Comparison of ENCODE assay signal across 11 cellular contexts in genomic region chr5:159061186-159061796, GRCh38. TPM values are rescaled to one million over a fixed set of nuclear protein-coding genes. Genes with fewer than 3 reads are reported as not detected.
DNase-seq lines count a peak whose midpoint lies in the region; ATAC-seq, FAIRE-seq and TF ChIP-seq lines count a peak whose summit lies in the region.
"Had no signal": no experiment of that assay in that cellular context is flagged by ENCODE, and none has a peak within 500 bp of the region (broad histone marks: within the 10 kb centered on the region; RNA-seq: fewer than 3 reads in every experiment).

No MANE protein-coding gene starts in this region.

- H3K79me2 ChIP-seq in K562 (ENCODE audit: control insufficient read depth, insufficient read depth, low read length), result no peaks in the 10 kb centered on the region

- 2% methylated on average over 15 of the region's 15 CpGs for WGBS in K562 (ENCODE audit: insufficient coverage, low coverage, missing lambda C conversion rate)

- intact Hi-C loops in K562 (cut with micrococcal nuclease), result no loop called here

- H3K27me3 ChIP-seq in K562 (ENCODE audit: control insufficient read depth in 2 of 2, insufficient read depth in 2 of 2, low read length in 2 of 2), result peaks cover 5 to 11% of the 10 kb centered on the region in 2 experiments; a peak in 3 of 5 replicates
- peaks cover 4% of the 10 kb centered on the region for H3K27me3 ChIP-seq in effector memory CD4-positive, alpha-beta T cell (replicated peaks; ENCODE audit: control insufficient read depth, insufficient read depth, low read length, poor library complexity, severe bottlenecking)

- H3K4me3 ChIP-seq in K562, result no peak overlapping the region
- no peak overlapping the region for H3K4me3 ChIP-seq in effector memory CD4-positive, alpha-beta T cell (ENCODE audit: insufficient read depth, low read depth, low read length, poor library complexity, severe bottlenecking)

- H3K9me1 ChIP-seq in K562 (ENCODE audit: control insufficient read depth, insufficient read depth, low read length), result no peaks in the 10 kb centered on the region

- peaks cover 35 to 60% of the 10 kb centered on the region in 2 donors for H3K4me1 Mint-ChIP-seq in stimulated activated naive B cell treated with anti-CD40 and anti-IgM and Interleukin-4, amounts not matched to agents 10 μg/mL and 1 μg/mL and 100 μg/mL, for 72 hours

- no peaks in the 10 kb centered on the region for H3K9me3 ChIP-seq in K562 (replicated peaks; ENCODE audit: control insufficient read depth, insufficient read depth, low read depth, low read length)
- H3K9me3 ChIP-seq in effector memory CD4-positive, alpha-beta T cell (ENCODE audit: control insufficient read depth, low read length), result no peaks in the 10 kb centered on the region

- no peak for TF ChIP-seq EP300 in K562 (IDR thresholded peaks at IDR 0.05; ENCODE audit: low read length)

- ATAC-seq in K562 (peak; percentile 61; the same call in 2 of the 3 replicates), GM19397 (IDR thresholded peaks at IDR 0.05; ENCODE audit: unreplicated experiment) (no peak)
- ATAC-seq in stimulated activated naive B cell treated with anti-CD40 and anti-IgM and Interleukin-4, amounts not matched to agents 10 μg/mL and 1 μg/mL and 100 μg/mL, for 72 hours (replicated peaks), result no peak
- ATAC-seq: activated CD8-positive, alpha-beta T cell treated with anti-CD3 and anti-CD28 coated beads, Interleukin-2, amount 10 ng/mL, durations not matched to agents 7 days and 5 days had no signal

- H3K36me3 ChIP-seq in K562 (ENCODE audit: control insufficient read depth, insufficient read depth, low read length), result no peaks in the 10 kb centered on the region
- no peaks in the 10 kb centered on the region for H3K36me3 ChIP-seq in effector memory CD4-positive, alpha-beta T cell (ENCODE audit: control insufficient read depth, insufficient read depth, low read length)

- H4K20me1 ChIP-seq in K562 (replicated peaks; ENCODE audit: control insufficient read depth, insufficient read depth, low read length), result no peaks in the 10 kb centered on the region

- BruUV-seq in K562 (replicated peaks; lab: Mats Ljungman, UMichigan), result no TSS peak

- POLR2A ChIA-PET in K562 (lab: Yijun Ruan, JAX), result no interaction called here

- no peaks in the 10 kb centered on the region for H3K27me3 Mint-ChIP-seq in stimulated activated naive B cell treated with anti-CD40 and anti-IgM and Interleukin-4, amounts not matched to agents 10 μg/mL and 1 μg/mL and 100 μg/mL, for 72 hours

- TF ChIP-seq POLR2A in K562 (conservative IDR thresholded peaks at IDR 0.05), result no peak

- in situ Hi-C loops in K562 (cut with MboI) (no loop called here), GM13977 (cut with MboI; ENCODE audit: low pct_unique_long_range_greater_than_20kb, low sequenced_read_pairs, unreplicated experiment) (no loop called here)

- no peak overlapping the region for H3K9ac ChIP-seq in K562 (ENCODE audit: insufficient read depth in 1 of 2, low read depth in 2 of 2, low read length in 2 of 2)

- DNase-seq in GOT3 (lab: John Stamatoyannopoulos, UW), result peak; percentile 59
- DNase-seq in K562 (ENCODE audit: extremely low read depth in 1 of 4, low spot score in 3 of 4), result peak; percentile 8 to 12 (median 10)
- peak; percentile 69 for DNase-seq in hepatic stellate cell (ENCODE audit: low spot score)
- no peak for DNase-seq in stimulated activated naive B cell treated with anti-CD40 and anti-IgM and Interleukin-4, amounts not matched to agents 10 μg/mL and 1 μg/mL and 100 μg/mL, for 72 hours
- no peak for DNase-seq in GM13977 (ENCODE audit: low spot score)
- DNase-seq in SHP77 treated with DMSO at 0.1 percent for 48 hours (lab: John Stamatoyannopoulos, UW), result no peak
- DNase-seq in effector memory CD4-positive, alpha-beta T cell, result no peak
- DNase-seq: activated CD8-positive, alpha-beta T cell treated with anti-CD3 and anti-CD28 coated beads, Interleukin-2, amount 10 ng/mL, durations not matched to agents 7 days and 5 days; stimulated activated CD4-positive, alpha-beta T cell treated with anti-CD3 and anti-CD28 coated beads, Interleukin-15, amount 100 ng/mL, for 24 hours had no signal

- no peak for TF ChIP-seq RAD21 in K562 (CRISPR knock-in tag; conservative IDR thresholded peaks at IDR 0.05 in 1 of 2, IDR thresholded peaks at IDR 0.05 in 1 of 2)

- CTCF ChIA-PET in K562 (lab: Yijun Ruan, JAX; ENCODE audit: low intra/inter-chr PET ratio), result no interaction called here

- FAIRE-seq in K562 (lab: Jason Lieb, UNC), result peak; percentile 6

- no peaks in the 10 kb centered on the region for H3K4me1 ChIP-seq in K562 (replicated peaks in 1 of 2; ENCODE audit: control insufficient read depth in 2 of 2, insufficient read depth in 2 of 2, low read length in 2 of 2)
- H3K4me1 ChIP-seq in effector memory CD4-positive, alpha-beta T cell (ENCODE audit: control insufficient read depth, insufficient read depth, low read length, poor library complexity, severe bottlenecking), result no peaks in the 10 kb centered on the region

- no peak overlapping the region for H3K4me2 ChIP-seq in K562 (ENCODE audit: insufficient read depth, low read length)

- H3K27ac ChIP-seq in K562 (ENCODE audit: extremely low read depth, low read depth, low read length), result no peak overlapping the region
- H3K27ac ChIP-seq in effector memory CD4-positive, alpha-beta T cell (ENCODE audit: insufficient read depth, low read length, poor library complexity, severe bottlenecking), result no peak overlapping the region

- H2AFZ ChIP-seq in K562 (ENCODE audit: low read depth, low read length), result no peak overlapping the region; the same call in 1 of the 2 replicates

- peaks cover 16 to 32% of the 10 kb centered on the region in 2 donors for H3K36me3 Mint-ChIP-seq in stimulated activated naive B cell treated with anti-CD40 and anti-IgM and Interleukin-4, amounts not matched to agents 10 μg/mL and 1 μg/mL and 100 μg/mL, for 72 hours

- H3K27ac Mint-ChIP-seq in stimulated activated naive B cell treated with anti-CD40 and anti-IgM and Interleukin-4, amounts not matched to agents 10 μg/mL and 1 μg/mL and 100 μg/mL, for 72 hours, result peak overlapping the region; percentile 14
- H3K27ac Mint-ChIP-seq: activated CD8-positive, alpha-beta T cell treated with anti-CD3 and anti-CD28 coated beads, Interleukin-2, amount 10 ng/mL, durations not matched to agents 7 days and 5 days had no signal

- H3K9me3 Mint-ChIP-seq in stimulated activated naive B cell treated with anti-CD40 and anti-IgM and Interleukin-4, amounts not matched to agents 10 μg/mL and 1 μg/mL and 100 μg/mL, for 72 hours, result no peaks in the 10 kb centered on the region

- TF ChIP-seq CTCF in K562 (IDR thresholded peaks at IDR 0.05 in 2 of 3, conservative IDR thresholded peaks at IDR 0.05 in 1 of 3; ENCODE audit: insufficient read depth in 2 of 3, low read depth in 1 of 3, low read length in 3 of 3) (no peak), GM13977 (IDR thresholded peaks at IDR 0.05; ENCODE audit: extremely low read depth, insufficient read depth, missing control alignments) (no peak)

- peak overlapping the region in 1 of 2 donors; percentile 25 for H3K4me3 Mint-ChIP-seq in stimulated activated naive B cell treated with anti-CD40 and anti-IgM and Interleukin-4, amounts not matched to agents 10 μg/mL and 1 μg/mL and 100 μg/mL, for 72 hours
- H3K4me3 Mint-ChIP-seq: activated CD8-positive, alpha-beta T cell treated with anti-CD3 and anti-CD28 coated beads, Interleukin-2, amount 10 ng/mL, durations not matched to agents 7 days and 5 days had no signal

TF ChIP-seq in K562, 482 proteins besides CTCF, POLR2A, EP300 and RAD21 (continues in another document):
- no peak for TF ChIP-seq ZNF143 (CRISPR knock-in tag; IDR thresholded peaks at IDR 0.05)
- no peak for TF ChIP-seq POLR2AphosphoS2 (IDR thresholded peaks at IDR 0.05; ENCODE audit: low read length)
- TF ChIP-seq DPF2 (IDR thresholded peaks at IDR 0.05), result no peak

RNA-seq across cellular contexts. Expression of gene EBF1, which starts 38.4 kb away (rescaled TPM):
- total RNA-seq in K562 (2011; cell fraction: chromatin; rRNA removed; ENCODE audit: low replicate concordance), result 0.37 and 1.5 TPM in 2 replicates
- total RNA-seq in K562 (2011; cell fraction: nucleolus; rRNA removed), result 0.17 and 0.26 TPM in 2 replicates
- total RNA-seq in K562 (2011; cell fraction: nucleoplasm; rRNA removed), result 0.38 and 0.44 TPM in 2 replicates
- 0.16 and 0.36 TPM in 2 replicates for total RNA-seq in K562 (2014; rRNA removed)
- total RNA-seq in K562 (2014; rRNA removed; fragmentation: Illumina TruSeq; extraction: Trizol), result not detected in 2 replicates
- total RNA-seq in K562 (2015; rRNA removed; fragmentation: Illumina TruSeq; extraction: Trizol), result not detected in 2 replicates
- total RNA-seq in K562 (2021), result 0.07 and 0.24 TPM in 2 replicates
- polyA plus RNA-seq in K562 (2011; rRNA removed), result 0.07 TPM in 1 of 2 replicates, not detected in the other
- polyA plus RNA-seq in K562 (2011; cell fraction: cytosol; rRNA removed), result not detected in 2 replicates
- 0.23 TPM in 1 of 2 replicates, not detected in the other for polyA plus RNA-seq in K562 (2011; cell fraction: nucleus; rRNA removed)
- 0.03 TPM in 2 replicates for polyA plus RNA-seq in K562 (2012)
- 0.12 TPM in 1 of 2 replicates, not detected in the other for polyA plus RNA-seq in K562 (2014; fragmentation: Illumina TruSeq; extraction: Trizol)
- under 1 TPM in 1 of 2 experiments, not detected in 1; 0.13 TPM for polyA plus RNA-seq in K562 (2014; fragmentation: Nextera tagmentation; extraction: Ambion mirVana)
- 0.42 TPM in 1 of 2 replicates, not detected in the other for polyA plus RNA-seq in K562 (2014; rRNA removed)
- not detected in 2 replicates for polyA minus RNA-seq in K562 (2011; rRNA and poly(A)+ RNA removed)
- polyA minus RNA-seq in K562 (2011; cell fraction: cytosol; rRNA and poly(A)+ RNA removed), result not detected in 2 replicates
- 0.27 and 1.2 TPM in 2 replicates for polyA minus RNA-seq in K562 (2011; cell fraction: nucleus; rRNA and poly(A)+ RNA removed)
- total RNA-seq: epithelial cell of proximal tubule had no signal

Comparison
In these comparisons a context has a peak if more than half of its experiments do, and no peak if none do; other contexts are left out.
1. DNase-seq: peak in GOT3 (single experiment), K562 (4 of 4) and hepatic stellate cell (single experiment); none in stimulated activated naive B cell treated with anti-CD40 and anti-IgM and Interleukin-4, amounts not matched to agents 10 μg/mL and 1 μg/mL and 100 μg/mL, for 72 hours (single experiment), GM13977 (single experiment), SHP77 treated with DMSO at 0.1 percent for 48 hours (single experiment) and effector memory CD4-positive, alpha-beta T cell (0 of 3).